In genomic region chr3:195254454-195255175, GRCh38 we compare ENCODE assay signal across 17 cellular contexts. TPM values are rescaled to one million over a fixed set of nuclear protein-coding genes. Genes with fewer than 3 reads are reported as not detected.
DNase-seq lines count a peak whose midpoint lies in the region; ATAC-seq and TF ChIP-seq lines count a peak whose summit lies in the region.
"Had no signal": no experiment of that assay in that cellular context is flagged by ENCODE, and none has a peak within 500 bp of the region (broad histone marks: within the 10 kb centered on the region; RNA-seq: fewer than 3 reads in every experiment).

No MANE protein-coding gene starts in this region.

- no peak for TF ChIP-seq POLR2A in tibial nerve (IDR thresholded peaks at IDR 0.05)

- peak; percentile 25 for DNase-seq in activated T-cell treated with anti-CD3 and anti-CD28 coated beads, Interleukin-2, amount 50 U/mL, for 24 hours
- no peak for DNase-seq in activated T-cell treated with anti-CD3 and anti-CD28 coated beads, Interleukin-2, amount 50 U/mL, for 1 hour
- DNase-seq in NCI-H446 treated with DMSO at 0.1 percent for 48 hours (lab: John Stamatoyannopoulos, UW) = peak; percentile 40
- no peak for DNase-seq in glutamatergic neuron
- peak; percentile 13 for DNase-seq in stimulated activated CD8-positive, alpha-beta memory T cell treated with anti-CD3 and anti-CD28 coated beads, Interleukin-4, amount 100 ng/mL, for 48 hours
- no peak for DNase-seq in tibial nerve (ENCODE audit: low spot score in 2 of 2)
- no peak for DNase-seq in CD4-positive, alpha-beta T cell
- DNase-seq: activated CD4-positive, alpha-beta T cell treated with anti-CD3 and anti-CD28 coated beads, Interleukin-2, amount 50 U/mL, for 1 hour; activated naive CD8-positive, alpha-beta T cell treated with anti-CD3 and anti-CD28 coated beads, Interleukin-2, amount 50 U/mL, for 24 hours; heart left ventricle; islet precursor cell; NCI-H1417 treated with DMSO at 0.1 percent for 48 hours; OCI-M1; stimulated activated CD4-positive, alpha-beta T cell treated with anti-CD3 and anti-CD28 coated beads, Interleukin-2, amount 100 ng/mL, for 24 hours had no signal

- ATAC-seq in HG03175 (IDR thresholded peaks at IDR 0.05; ENCODE audit: unreplicated experiment) = no peak
- ATAC-seq in CD4-positive, alpha-beta T cell (ENCODE audit: poor library complexity) = no peak
- ATAC-seq: activated naive CD8-positive, alpha-beta T cell treated with anti-CD3 and anti-CD28 coated beads, Interleukin-2, amount 50 U/mL, for 24 hours; heart left ventricle had no signal

- H3K4me3 ChIP-seq in tibial nerve = no peak overlapping the region
- H3K4me3 ChIP-seq: heart left ventricle, SJSA1 had no signal

- no peaks in the 10 kb centered on the region for H3K27me3 Mint-ChIP-seq in activated T-cell treated with anti-CD3 and anti-CD28 coated beads, Interleukin-2, amount 50 U/mL, for 24 hours
- H3K27me3 Mint-ChIP-seq in glutamatergic neuron (ENCODE audit: unreplicated experiment) = peaks cover 13% of the 10 kb centered on the region
- H3K27me3 Mint-ChIP-seq in CD4-positive, alpha-beta T cell = no peaks in the 10 kb centered on the region
- H3K27me3 Mint-ChIP-seq: activated naive CD8-positive, alpha-beta T cell treated with anti-CD3 and anti-CD28 coated beads, Interleukin-2, amount 50 U/mL, for 24 hours had no signal

- no peaks in the 10 kb centered on the region for H3K9me3 ChIP-seq in tibial nerve
- H3K9me3 ChIP-seq in CD4-positive, alpha-beta T cell (ENCODE audit: control insufficient read depth, low read length) = no peaks in the 10 kb centered on the region
- H3K9me3 ChIP-seq: heart left ventricle, SJSA1 had no signal

- H3K27me3 ChIP-seq in tibial nerve = no peaks in the 10 kb centered on the region
- no peaks in the 10 kb centered on the region for H3K27me3 ChIP-seq in CD4-positive, alpha-beta T cell (ENCODE audit: control insufficient read depth, insufficient read depth, low read length)
- H3K27me3 ChIP-seq: heart left ventricle, SJSA1 had no signal

- CTCF ChIA-PET in CD4-positive, alpha-beta T cell (lab: Charles Lee) = interaction anchor here (1.3 kb wide), 1 partner anchor 567 kb away, joined by 4 read pairs; no protein-coding TSS in a partner anchor

- H3K4me1 ChIP-seq in tibial nerve = peaks cover 0 to 57% (median 7%) of the 10 kb centered on the region in 4 donors

- no peak overlapping the region for H3K4me3 Mint-ChIP-seq in activated T-cell treated with anti-CD3 and anti-CD28 coated beads, Interleukin-2, amount 50 U/mL, for 24 hours
- peak overlapping the region; percentile 77 for H3K4me3 Mint-ChIP-seq in glutamatergic neuron (ENCODE audit: unreplicated experiment)
- no peak overlapping the region for H3K4me3 Mint-ChIP-seq in CD4-positive, alpha-beta T cell
- H3K4me3 Mint-ChIP-seq: activated naive CD8-positive, alpha-beta T cell treated with anti-CD3 and anti-CD28 coated beads, Interleukin-2, amount 50 U/mL, for 24 hours; mesothelial cell of epicardium had no signal

- H3K36me3 Mint-ChIP-seq in activated T-cell treated with anti-CD3 and anti-CD28 coated beads, Interleukin-2, amount 50 U/mL, for 24 hours (ENCODE audit: low read depth) = no peaks in the 10 kb centered on the region
- no peaks in the 10 kb centered on the region for H3K36me3 Mint-ChIP-seq in glutamatergic neuron (ENCODE audit: unreplicated experiment)
- H3K36me3 Mint-ChIP-seq in CD4-positive, alpha-beta T cell (ENCODE audit: low read depth) = no peaks in the 10 kb centered on the region
- H3K36me3 Mint-ChIP-seq: mesothelial cell of epicardium had no signal

- no peak overlapping the region for H3K27ac Mint-ChIP-seq in activated T-cell treated with anti-CD3 and anti-CD28 coated beads, Interleukin-2, amount 50 U/mL, for 24 hours
- H3K27ac Mint-ChIP-seq in glutamatergic neuron (ENCODE audit: unreplicated experiment) = peak overlapping the region; percentile 91
- no peak overlapping the region for H3K27ac Mint-ChIP-seq in CD4-positive, alpha-beta T cell
- H3K27ac Mint-ChIP-seq: activated naive CD8-positive, alpha-beta T cell treated with anti-CD3 and anti-CD28 coated beads, Interleukin-2, amount 50 U/mL, for 24 hours had no signal

- no peaks in the 10 kb centered on the region for H3K9me3 Mint-ChIP-seq in activated T-cell treated with anti-CD3 and anti-CD28 coated beads, Interleukin-2, amount 50 U/mL, for 24 hours
- H3K9me3 Mint-ChIP-seq in glutamatergic neuron (ENCODE audit: unreplicated experiment) = peaks cover 17% of the 10 kb centered on the region
- no peaks in the 10 kb centered on the region for H3K9me3 Mint-ChIP-seq in CD4-positive, alpha-beta T cell
- H3K9me3 Mint-ChIP-seq: activated naive CD8-positive, alpha-beta T cell treated with anti-CD3 and anti-CD28 coated beads, Interleukin-2, amount 50 U/mL, for 24 hours; mesothelial cell of epicardium had no signal

- intact Hi-C loops in CD4-positive, alpha-beta T cell (cut with DNase I, micrococcal nuclease) = loop anchor here (5.0 to 10.0 kb wide), 2 partner anchors 110 to 252 kb away; no protein-coding TSS in a partner anchor

- TF ChIP-seq CTCF in glutamatergic neuron (IDR thresholded peaks at IDR 0.05; ENCODE audit: partially characterized antibody, unreplicated experiment) (no peak), tibial nerve (IDR thresholded peaks at IDR 0.05) (no peak)
- TF ChIP-seq CTCF in CD4-positive, alpha-beta T cell (IDR thresholded peaks at IDR 0.05) = no peak

- H3K36me3 ChIP-seq in tibial nerve = peaks cover 0 to 4% (median 0%) of the 10 kb centered on the region in 3 donors
- H3K36me3 ChIP-seq: heart left ventricle, SJSA1 had no signal

- H3K4me1 Mint-ChIP-seq in activated T-cell treated with anti-CD3 and anti-CD28 coated beads, Interleukin-2, amount 50 U/mL, for 24 hours (ENCODE audit: low read depth) = peaks cover 46% of the 10 kb centered on the region
- H3K4me1 Mint-ChIP-seq in glutamatergic neuron (ENCODE audit: low read depth, unreplicated experiment) = peaks cover 50% of the 10 kb centered on the region
- H3K4me1 Mint-ChIP-seq in CD4-positive, alpha-beta T cell (ENCODE audit: low read depth) = peaks cover 20% of the 10 kb centered on the region

- no peak for TF ChIP-seq EP300 in tibial nerve (IDR thresholded peaks at IDR 0.05)

- POLR2A ChIA-PET in CD4-positive, alpha-beta T cell (lab: Charles Lee) = interaction anchor here (0.6 kb wide), 1 partner anchor 757 kb away, joined by 3 read pairs; no protein-coding TSS in a partner anchor

- WGBS in tibial nerve, 2 donors = 92 to 93% methylated on average over 14 of the region's 16 CpGs

- no peak overlapping the region for H3K27ac ChIP-seq in tibial nerve
- no peak overlapping the region for H3K27ac ChIP-seq in CD4-positive, alpha-beta T cell (ENCODE audit: low read depth, low read length)
- H3K27ac ChIP-seq: SJSA1 had no signal

RNA-seq across cellular contexts. Expression of gene XXYLT1, which starts 16.3 kb away (rescaled TPM):
- total RNA-seq in glutamatergic neuron (ENCODE audit: unreplicated experiment) (22.3 TPM), tibial nerve (10 to 100 TPM in 3 of 4 donors, 1 to 10 TPM in 1; 9.6 to 17.7 (median 13.2) TPM)
- 1 to 10 TPM; 3.1 to 3.7 TPM for total RNA-seq in CD4-positive, alpha-beta T cell

Comparison
In these comparisons a context has a peak if more than half of its experiments do, and no peak if none do; other contexts are left out.
1. DNase-seq: peak in activated T-cell treated with anti-CD3 and anti-CD28 coated beads, Interleukin-2, amount 50 U/mL, for 24 hours (single experiment), NCI-H446 treated with DMSO at 0.1 percent for 48 hours (single experiment) and stimulated activated CD8-positive, alpha-beta memory T cell treated with anti-CD3 and anti-CD28 coated beads, Interleukin-4, amount 100 ng/mL, for 48 hours (single experiment); none in activated T-cell treated with anti-CD3 and anti-CD28 coated beads, Interleukin-2, amount 50 U/mL, for 1 hour (single experiment), glutamatergic neuron (single experiment), tibial nerve (0 of 2) and CD4-positive, alpha-beta T cell (0 of 10).